ENCODE assay signal across 8 cellular contexts in genomic region chr1:83998599-83999315, GRCh38. TPM values are rescaled to one million over a fixed set of nuclear protein-coding genes. Genes with fewer than 3 reads are reported as not detected.
DNase-seq lines count a peak whose midpoint lies in the region; ATAC-seq lines count a peak whose summit lies in the region.

A gene with protein sequence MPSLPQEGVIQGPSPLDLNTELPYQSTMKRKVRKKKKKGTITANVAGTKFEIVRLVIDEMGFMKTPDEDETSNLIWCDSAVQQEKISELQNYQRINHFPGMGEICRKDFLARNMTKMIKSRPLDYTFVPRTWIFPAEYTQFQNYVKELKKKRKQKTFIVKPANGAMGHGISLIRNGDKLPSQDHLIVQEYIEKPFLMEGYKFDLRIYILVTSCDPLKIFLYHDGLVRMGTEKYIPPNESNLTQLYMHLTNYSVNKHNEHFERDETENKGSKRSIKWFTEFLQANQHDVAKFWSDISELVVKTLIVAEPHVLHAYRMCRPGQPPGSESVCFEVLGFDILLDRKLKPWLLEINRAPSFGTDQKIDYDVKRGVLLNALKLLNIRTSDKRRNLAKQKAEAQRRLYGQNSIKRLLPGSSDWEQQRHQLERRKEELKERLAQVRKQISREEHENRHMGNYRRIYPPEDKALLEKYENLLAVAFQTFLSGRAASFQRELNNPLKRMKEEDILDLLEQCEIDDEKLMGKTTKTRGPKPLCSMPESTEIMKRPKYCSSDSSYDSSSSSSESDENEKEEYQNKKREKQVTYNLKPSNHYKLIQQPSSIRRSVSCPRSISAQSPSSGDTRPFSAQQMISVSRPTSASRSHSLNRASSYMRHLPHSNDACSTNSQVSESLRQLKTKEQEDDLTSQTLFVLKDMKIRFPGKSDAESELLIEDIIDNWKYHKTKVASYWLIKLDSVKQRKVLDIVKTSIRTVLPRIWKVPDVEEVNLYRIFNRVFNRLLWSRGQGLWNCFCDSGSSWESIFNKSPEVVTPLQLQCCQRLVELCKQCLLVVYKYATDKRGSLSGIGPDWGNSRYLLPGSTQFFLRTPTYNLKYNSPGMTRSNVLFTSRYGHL (minus strand): TSS chr1:83999132. CDS start chr1:83952211, 46,921 bp downstream.

- H3K9me3 ChIP-seq in ectodermal cell (ENCODE audit: control insufficient read depth, low read length) = no peaks in the 10 kb centered on the region

- peak within 1 kb of the TSS; percentile 82 for H3K4me3 ChIP-seq in ectodermal cell (ENCODE audit: insufficient read depth, low read depth, low read length)

- H3K9me3 Mint-ChIP-seq in memory B cell = no peaks in the 10 kb centered on the region

- peak within 1 kb of the TSS; percentile 32 for H3K27ac Mint-ChIP-seq in memory B cell

- no peaks in the 10 kb centered on the region for H3K36me3 ChIP-seq in ectodermal cell (ENCODE audit: control insufficient read depth, insufficient read depth, low read length)

- H3K4me1 ChIP-seq in ectodermal cell (ENCODE audit: control insufficient read depth, insufficient read depth, low read length) = no peaks in the 10 kb centered on the region

- ATAC-seq in GM19025 (IDR thresholded peaks at IDR 0.05; ENCODE audit: low read depth, unreplicated experiment) = peak; percentile 87
- peak; percentile 86 for ATAC-seq in HG03159 (IDR thresholded peaks at IDR 0.05; ENCODE audit: unreplicated experiment)
- peak; percentile 69 for ATAC-seq in memory B cell (ENCODE audit: low read depth)

- H3K27me3 ChIP-seq in ectodermal cell (ENCODE audit: control insufficient read depth, insufficient read depth, low read length, poor library complexity, severe bottlenecking) = peaks cover 46% of the 10 kb centered on the region

- H3K4me3 Mint-ChIP-seq in memory B cell = peak within 1 kb of the TSS; percentile 76

- peaks cover 30% of the 10 kb centered on the region for H3K27me3 Mint-ChIP-seq in memory B cell

- DNase-seq in ACHN (peak; percentile 58), NCI-H446 treated with DMSO at 0.1 percent for 48 hours (lab: John Stamatoyannopoulos, UW) (peak; percentile 85), memory B cell (ENCODE audit: low spot score in 2 of 2) (peak; percentile 46 to 63)
- DNase-seq in activated CD4-positive, alpha-beta T cell treated with anti-CD3 and anti-CD28 coated beads, Interleukin-2, amount 50 U/mL, for 4 hours = peak; percentile 11 to 25
- peak; percentile 19 to 53 (median 41) for DNase-seq in stimulated activated CD4-positive, alpha-beta T cell treated with anti-CD3 and anti-CD28 coated beads, TNF-alpha, amount 100 ng/mL, for 48 hours (ENCODE audit: low read depth in 3 of 3)

- no peaks in the 10 kb centered on the region for H3K36me3 Mint-ChIP-seq in memory B cell

- in situ Hi-C loops in ACHN (cut with HindIII; ENCODE audit: low pct_ligation_motif_present, low pct_unique_long_range_greater_than_20kb, low sequenced_read_pairs) = no loop called here

- WGBS in ectodermal cell, 2 experiments = 0% methylated on average over 66 of the region's 66 CpGs

- H3K4me1 Mint-ChIP-seq in memory B cell = peaks cover 12% of the 10 kb centered on the region

- H3K27ac ChIP-seq in ectodermal cell (ENCODE audit: insufficient read depth, low read depth, low read length, poor library complexity, severe bottlenecking) = peak within 1 kb of the TSS; percentile 92

RNA-seq across cellular contexts. Expression of the gene that starts here (rescaled TPM):
- polyA plus RNA-seq in ectodermal cell (2013, experiment 1 of 4) = 14.1 TPM
- polyA plus RNA-seq in ectodermal cell (2013, experiment 2 of 4) = 14.6 TPM
- 12.0 TPM for polyA plus RNA-seq in ectodermal cell (2013, experiment 3 of 4)
- polyA plus RNA-seq in ectodermal cell (2013, experiment 4 of 4) = 15.4 TPM

Comparison
In these comparisons a context has a peak if more than half of its experiments do, and no peak if none do; other contexts are left out.
1. Peak in every context shown above with its lines: DNase-seq, ATAC-seq, H3K4me3 ChIP-seq and H3K27ac ChIP-seq.
2. DNase-seq: peak in every context shown above with its lines; median percentile 85 in NCI-H446 treated with DMSO at 0.1 percent for 48 hours; 58 in ACHN; 54 in memory B cell; 41 in stimulated activated CD4-positive, alpha-beta T cell treated with anti-CD3 and anti-CD28 coated beads, TNF-alpha, amount 100 ng/mL, for 48 hours; 18 in activated CD4-positive, alpha-beta T cell treated with anti-CD3 and anti-CD28 coated beads, Interleukin-2, amount 50 U/mL, for 4 hours.